Comparison of ENCODE assay signal across 17 cellular contexts in genomic region chr6:167428664-167429063, GRCh38.
A peak's percentile ranks its signal among the peaks of the same experiment; 100 is the strongest.
DNase-seq lines count a peak whose midpoint lies in the region; ATAC-seq and TF ChIP-seq lines count a peak whose summit lies in the region.
"Had no signal": no experiment of that assay in that cellular context is flagged by ENCODE, and none has a peak within 500 bp of the region (broad histone marks: within the 10 kb centered on the region; RNA-seq: fewer than 3 reads in every experiment).

No MANE protein-coding gene starts in this region.

- no peak for TF ChIP-seq CTCF in coronary artery (IDR thresholded peaks at IDR 0.05)
- TF ChIP-seq CTCF in osteocyte (IDR thresholded peaks at IDR 0.05), result no peak
- TF ChIP-seq CTCF in GM20000 (IDR thresholded peaks at IDR 0.05; ENCODE audit: extremely low read depth, missing control alignments), result no peak

- ATAC-seq in HG02852 (IDR thresholded peaks at IDR 0.05; ENCODE audit: unreplicated experiment), result no peak
- ATAC-seq: CD8-positive, alpha-beta T cell had no signal

- no peak overlapping the region for H3K4me3 Mint-ChIP-seq in activated CD4-positive, alpha-beta T cell treated with anti-CD3 and anti-CD28 coated beads, Interleukin-2, amount 10 ng/mL, durations not matched to agents 24 days and 14 days
- H3K4me3 Mint-ChIP-seq in osteocyte (ENCODE audit: unreplicated experiment), result no peak overlapping the region
- H3K4me3 Mint-ChIP-seq: B cell; CD8-positive, alpha-beta T cell; H9 had no signal

- peaks cover 10% of the 10 kb centered on the region for H3K27me3 Mint-ChIP-seq in activated CD4-positive, alpha-beta T cell treated with anti-CD3 and anti-CD28 coated beads, Interleukin-2, amount 10 ng/mL, durations not matched to agents 24 days and 14 days
- peaks cover 28% of the 10 kb centered on the region for H3K27me3 Mint-ChIP-seq in osteocyte (ENCODE audit: unreplicated experiment)

- peak; percentile 5 for DNase-seq in activated CD4-positive, alpha-beta T cell treated with anti-CD3 and anti-CD28 coated beads for 48 hours
- no peak for DNase-seq in activated CD4-positive, alpha-beta T cell treated with anti-CD3 and anti-CD28 coated beads, Interleukin-2, amount 10 ng/mL, durations not matched to agents 24 days and 14 days
- DNase-seq in Ammon's horn (ENCODE audit: low spot score) (peak; percentile 80), coronary artery (ENCODE audit: low spot score) (peak; percentile 38), osteocyte (ENCODE audit: extremely low spot score, unreplicated experiment) (peak; percentile 57), midbrain (lab: John Stamatoyannopoulos, UW) (no peak), GM20000 (ENCODE audit: low spot score) (no peak)
- DNase-seq: 8988T; Calu3; CD8-positive, alpha-beta T cell; DMS79 treated with DMSO at 0.1 percent for 48 hours; GF-D8; H9 had no signal

- H3K36me3 Mint-ChIP-seq in activated CD4-positive, alpha-beta T cell treated with anti-CD3 and anti-CD28 coated beads, Interleukin-2, amount 10 ng/mL, durations not matched to agents 24 days and 14 days (ENCODE audit: low read depth), result no peaks in the 10 kb centered on the region
- no peaks in the 10 kb centered on the region for H3K36me3 Mint-ChIP-seq in osteocyte (ENCODE audit: unreplicated experiment)
- H3K36me3 Mint-ChIP-seq: CD8-positive, alpha-beta T cell had no signal

- H3K9me3 Mint-ChIP-seq in activated CD4-positive, alpha-beta T cell treated with anti-CD3 and anti-CD28 coated beads, Interleukin-2, amount 10 ng/mL, durations not matched to agents 24 days and 14 days, result no peaks in the 10 kb centered on the region
- H3K9me3 Mint-ChIP-seq in osteocyte (ENCODE audit: unreplicated experiment), result peaks cover 4% of the 10 kb centered on the region

- H3K4me1 Mint-ChIP-seq in activated CD4-positive, alpha-beta T cell treated with anti-CD3 and anti-CD28 coated beads, Interleukin-2, amount 10 ng/mL, durations not matched to agents 24 days and 14 days, result no peaks in the 10 kb centered on the region
- H3K4me1 Mint-ChIP-seq in osteocyte (ENCODE audit: unreplicated experiment), result no peaks in the 10 kb centered on the region
- H3K4me1 Mint-ChIP-seq: B cell had no signal

- no peak overlapping the region for H3K27ac ChIP-seq in coronary artery
- H3K27ac ChIP-seq: BLaER1 treated with 17β-estradiol and CSF1 and Interleukin-3, amounts not matched to agents 10 nM and 100 nM; HL-60 had no signal

- H3K27ac Mint-ChIP-seq in activated CD4-positive, alpha-beta T cell treated with anti-CD3 and anti-CD28 coated beads, Interleukin-2, amount 10 ng/mL, durations not matched to agents 24 days and 14 days, result no peak overlapping the region
- no peak overlapping the region for H3K27ac Mint-ChIP-seq in osteocyte (ENCODE audit: unreplicated experiment)
- H3K27ac Mint-ChIP-seq: B cell; CD8-positive, alpha-beta T cell; H9 had no signal

- no peak overlapping the region for H3K4me3 ChIP-seq in coronary artery
- H3K4me3 ChIP-seq: BLaER1 treated with 17β-estradiol and CSF1 and Interleukin-3, amounts not matched to agents 10 nM and 100 nM had no signal

- intact Hi-C loops in activated CD4-positive, alpha-beta T cell treated with anti-CD3 and anti-CD28 coated beads, Interleukin-2, amount 10 ng/mL, durations not matched to agents 24 days and 14 days (cut with micrococcal nuclease), result no loop called here

Comparison
In these comparisons a context has a peak if more than half of its experiments do, and no peak if none do; other contexts are left out.
1. DNase-seq: peak in activated CD4-positive, alpha-beta T cell treated with anti-CD3 and anti-CD28 coated beads for 48 hours (single experiment), Ammon's horn (single experiment), coronary artery (single experiment) and osteocyte (single experiment); none in activated CD4-positive, alpha-beta T cell treated with anti-CD3 and anti-CD28 coated beads, Interleukin-2, amount 10 ng/mL, durations not matched to agents 24 days and 14 days (single experiment), midbrain (single experiment) and GM20000 (single experiment).